ENCODE assay signal across 8 cellular contexts in genomic region chr3:15327941-15328340, GRCh38. TPM values are rescaled to one million over a fixed set of nuclear protein-coding genes. Genes with fewer than 3 reads are reported as not detected.
DNase-seq lines count a peak whose midpoint lies in the region; ATAC-seq and TF ChIP-seq lines count a peak whose summit lies in the region.

No MANE protein-coding gene starts in this region.

- H3K4me2 ChIP-seq in DND-41 (ENCODE audit: insufficient read depth, low read length) (peak overlapping the region; percentile 48), GM23338 (no peak overlapping the region)

- no peak overlapping the region for H3K4me3 Mint-ChIP-seq in GM23338

- H3K9me3 Mint-ChIP-seq in GM23338: no peaks in the 10 kb centered on the region; the same call in 2 of the 3 replicates

- H3K27ac ChIP-seq in DND-41 (ENCODE audit: low read length): peak overlapping the region; percentile 74
- H3K27ac ChIP-seq in VCaP: peak overlapping the region; percentile 78; the same call in 1 of the 2 replicates
- H3K27ac ChIP-seq in GM23338 (ENCODE audit: low read depth): no peak overlapping the region
- H3K27ac ChIP-seq in coronary artery: peak overlapping the region in 1 of 2 donors; percentile 7

- H3K4me3 ChIP-seq in DND-41 (ENCODE audit: low read depth in 1 of 2, low read length in 2 of 2): 0 out of 4 replicates have a peak overlapping the region, but pooled peaks of 1 of the 2 experiments have one; percentile 7
- no peak overlapping the region for H3K4me3 ChIP-seq in GM23338
- H3K4me3 ChIP-seq in coronary artery: no peak overlapping the region

- peaks cover 11% of the 10 kb centered on the region for H3K27me3 ChIP-seq in DND-41 (ENCODE audit: insufficient read depth, low read length, poor library complexity)
- peaks cover 15% of the 10 kb centered on the region for H3K27me3 ChIP-seq in GM23338 (ENCODE audit: insufficient read depth)

- peaks cover 55% of the 10 kb centered on the region for H3K4me1 Mint-ChIP-seq in GM23338

- DNase-seq in DND-41: peak; percentile 81
- peak in 1 of 2 donors; percentile 23 for DNase-seq in left colon
- DNase-seq in cerebellum (ENCODE audit: low spot score): no peak
- DNase-seq in GM23338 (ENCODE audit: low spot score): no peak
- no peak for DNase-seq in coronary artery (ENCODE audit: low spot score)

- no peak overlapping the region for H3K27ac Mint-ChIP-seq in GM23338

- H2AFZ ChIP-seq in DND-41 (ENCODE audit: low read depth, low read length) (no peak overlapping the region), GM23338 (no peak overlapping the region)

- H3K79me2 ChIP-seq in DND-41 (ENCODE audit: insufficient read depth, low read length) (peaks cover 69% of the 10 kb centered on the region), GM23338 (replicated peaks; ENCODE audit: insufficient read depth) (0 out of 2 replicates have a peak, but pooled peaks cover 5% of the 10 kb centered on the region)

- no peaks in the 10 kb centered on the region for H3K9me2 ChIP-seq in GM23338 (ENCODE audit: insufficient read depth)

- no peaks in the 10 kb centered on the region for H3K9me3 ChIP-seq in DND-41 (ENCODE audit: insufficient read depth, low read length, severe bottlenecking)

- H3K36me3 ChIP-seq in DND-41 (ENCODE audit: insufficient read depth, low read length): peaks cover 31% of the 10 kb centered on the region
- H3K36me3 ChIP-seq in GM23338 (ENCODE audit: insufficient read depth): no peaks in the 10 kb centered on the region

- peaks cover 85% of the 10 kb centered on the region for H3K4me1 ChIP-seq in DND-41 (ENCODE audit: insufficient read depth, low read length)
- H3K4me1 ChIP-seq in GM23338 (ENCODE audit: insufficient read depth): peaks cover 33% of the 10 kb centered on the region

- intact Hi-C loops in left colon (cut with DNase I, micrococcal nuclease): no loop called here

- peaks cover 3% of the 10 kb centered on the region; the same call in 1 of the 2 replicates for H4K20me1 ChIP-seq in DND-41 (ENCODE audit: insufficient read depth, low read length)
- H4K20me1 ChIP-seq in GM23338 (replicated peaks; ENCODE audit: insufficient read depth): no peaks in the 10 kb centered on the region

- no peaks in the 10 kb centered on the region for H3K36me3 Mint-ChIP-seq in GM23338 (ENCODE audit: low read depth)

- ATAC-seq in DND-41 (ENCODE audit: insufficient read depth, low read depth) (peak; percentile 69), HG03175 (IDR thresholded peaks at IDR 0.05; ENCODE audit: unreplicated experiment) (peak; percentile 31), left colon (peak; percentile 30), GM23338 (no peak), GM19351 (IDR thresholded peaks at IDR 0.05; ENCODE audit: unreplicated experiment) (no peak)

- TF ChIP-seq CTCF in DND-41 (IDR thresholded peaks at IDR 0.05; ENCODE audit: borderline replicate concordance, extremely low read depth, low read length, poor library complexity, severe bottlenecking) (no peak), VCaP (conservative IDR thresholded peaks at IDR 0.05) (no peak), GM23338 (conservative IDR thresholded peaks at IDR 0.05; ENCODE audit: low read depth in 2 of 2) (no peak), coronary artery (IDR thresholded peaks at IDR 0.05) (no peak)

- peaks cover 3% of the 10 kb centered on the region for H3F3A ChIP-seq in GM23338 (replicated peaks; ENCODE audit: low read depth)

- peaks cover 11% of the 10 kb centered on the region for H3K27me3 Mint-ChIP-seq in GM23338 (ENCODE audit: insufficient read depth, low read depth, poor library complexity)

- peak overlapping the region; percentile 8; the same call in 1 of the 2 replicates for H3K9ac ChIP-seq in DND-41 (ENCODE audit: low read depth, low read length)

TF ChIP-seq in GM23338, 12 proteins besides CTCF, POLR2A, EP300 and RAD21:
- TF ChIP-seq CREB1 (CRISPR knock-in tag; IDR thresholded peaks at IDR 0.05; ENCODE audit: low read depth) (no peak), REST (IDR thresholded peaks at IDR 0.05; ENCODE audit: unreplicated experiment) (no peak), ZNF331 (CRISPR knock-in tag; IDR thresholded peaks at IDR 0.05; ENCODE audit: low read depth) (no peak), POLR2AphosphoS5 (IDR thresholded peaks at IDR 0.05; ENCODE audit: low read depth) (no peak), NANOG (IDR thresholded peaks at IDR 0.05; ENCODE audit: borderline replicate concordance) (no peak), STAT1 (IDR thresholded peaks at IDR 0.05; ENCODE audit: unreplicated experiment) (no peak), EZH2 (IDR thresholded peaks at IDR 0.05; ENCODE audit: low read depth, unreplicated experiment) (no peak), EZH2phosphoT487 (IDR thresholded peaks at IDR 0.05; ENCODE audit: unreplicated experiment) (no peak)

RNA-seq across cellular contexts. Expression of gene SH3BP5, which starts 4.4 kb away (rescaled TPM):
- total RNA-seq in left colon: 10 to 100 TPM in 1 of 2 donors, 1 to 10 TPM in 1; 7.6 to 12.1 TPM
- total RNA-seq in cerebellum: 58.1 TPM
- 8.3 and 9.1 TPM in 2 replicates for total RNA-seq in GM23338 (2014; rRNA removed; shearing (Covaris generic))
- 5.8 and 5.9 TPM in 2 replicates for polyA plus RNA-seq in GM23338 (2016; fragmentation: Nextera tagmentation; extraction: Ambion mirVana)

Comparison
In these comparisons a context has a peak if more than half of its experiments do, and no peak if none do; other contexts are left out.
1. ATAC-seq: peak in DND-41 (single experiment), HG03175 (single experiment) and left colon (single experiment); none in GM23338 (single experiment) and GM19351 (single experiment).